8 cellular contexts compared by ENCODE assay signal in the genomic region with DNA sequence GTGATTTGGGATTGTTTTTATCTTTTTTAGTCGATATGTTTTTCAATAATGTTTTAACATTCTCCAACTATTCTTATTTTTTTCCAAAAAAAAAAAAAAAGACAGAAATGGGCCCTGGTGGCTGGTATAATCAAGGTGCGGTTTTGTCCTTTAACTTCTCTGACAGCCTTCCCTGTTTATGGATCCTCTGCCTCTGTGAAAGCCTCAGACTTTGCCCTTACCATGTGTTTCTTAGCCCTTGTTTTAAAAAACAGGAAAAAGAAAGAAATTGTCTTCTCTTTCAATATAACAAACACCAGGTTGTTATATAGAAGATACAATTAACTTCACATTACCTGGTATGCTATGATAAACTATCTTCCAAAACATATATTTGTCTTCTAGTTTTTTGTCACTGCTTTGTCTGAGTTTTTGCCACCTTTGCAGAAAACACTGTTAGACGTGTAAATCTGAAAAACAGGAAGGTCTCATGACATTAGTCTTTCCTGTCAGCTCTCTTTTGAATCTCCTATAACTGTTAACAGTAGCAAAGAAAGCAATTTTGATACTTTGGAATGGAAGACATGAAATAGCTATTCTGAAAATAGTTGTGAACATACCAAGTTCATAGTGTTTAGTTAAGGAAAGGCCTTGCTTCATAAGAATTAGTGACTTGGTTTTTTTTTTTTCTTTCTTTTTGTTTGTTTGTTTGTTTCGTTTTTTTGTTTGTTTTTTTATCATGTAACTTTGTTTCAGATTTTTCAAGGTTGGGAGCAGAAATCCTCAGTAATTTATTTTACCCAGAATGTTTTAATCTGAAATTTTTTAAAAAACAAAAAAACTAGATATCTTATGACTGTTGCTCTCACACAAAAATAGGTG. TPM values are rescaled to one million over a fixed set of nuclear protein-coding genes. Genes with fewer than 3 reads are reported as not detected.
DNase-seq lines count a peak whose midpoint lies in the region; ATAC-seq and TF ChIP-seq lines count a peak whose summit lies in the region.

No MANE protein-coding gene starts in this region.

- no peaks in the 10 kb centered on the region for H3K79me2 ChIP-seq in PC-3 (ENCODE audit: low read length)

- no peak for TF ChIP-seq CTCF in PC-3 (conservative IDR thresholded peaks at IDR 0.05; ENCODE audit: low read depth, low read length)
- no peak for TF ChIP-seq CTCF in colonic mucosa (IDR thresholded peaks at IDR 0.05)
- no peak for TF ChIP-seq CTCF in neutrophil (IDR thresholded peaks at IDR 0.05)

- intact Hi-C loops in PC-3 (cut with micrococcal nuclease) (no loop called here), colonic mucosa (cut with DNase I) (no loop called here)

- peak overlapping the region; percentile 23; the same call in 1 of the 2 replicates for H3K4me2 ChIP-seq in PC-3 (ENCODE audit: low read length)

- POLR2A ChIA-PET in CD8-positive, alpha-beta memory T cell (lab: Charles Lee) = interaction anchor here (0.6 to 8.3 kb wide), 8 partner anchors 9 to 1100 kb away, joined by 3 to 123 read pairs (median 4); a partner anchor contains a TSS
- POLR2A ChIA-PET in PC-3 (lab: Charles Lee; ENCODE audit: unreplicated experiment) = no interaction called here

- peaks cover 83 to 88% (median 87%) of the 10 kb centered on the region in 3 donors for H3K4me1 Mint-ChIP-seq in CD8-positive, alpha-beta memory T cell

- ATAC-seq in PC-3 (no peak), GM19328 (IDR thresholded peaks at IDR 0.05; ENCODE audit: unreplicated experiment) (no peak), HG02588 (IDR thresholded peaks at IDR 0.05; ENCODE audit: unreplicated experiment) (no peak)

- peak in 2 of 5 donors; percentile 43 to 61 for DNase-seq in CD8-positive, alpha-beta memory T cell
- DNase-seq in PC-3 (no peak), colonic mucosa (no peak), amniotic stem cell (lab: John Stamatoyannopoulos, UW) (no peak)
- no peak for DNase-seq in effector CD4-positive, alpha-beta T cell

- peak overlapping the region; percentile 67 to 90 (median 82) for H3K4me3 Mint-ChIP-seq in CD8-positive, alpha-beta memory T cell

- H3K9me2 ChIP-seq in PC-3 (replicated peaks; ENCODE audit: low read length) = no peaks in the 10 kb centered on the region

- H3K27me3 ChIP-seq in CD8-positive, alpha-beta memory T cell (ENCODE audit: insufficient read depth, low read length, poor library complexity, severe bottlenecking) = no peaks in the 10 kb centered on the region
- no peaks in the 10 kb centered on the region for H3K27me3 ChIP-seq in PC-3 (ENCODE audit: low read length)
- H3K27me3 ChIP-seq in colonic mucosa = no peaks in the 10 kb centered on the region
- no peaks in the 10 kb centered on the region for H3K27me3 ChIP-seq in neutrophil

- H3K27ac ChIP-seq in CD8-positive, alpha-beta memory T cell (ENCODE audit: low read depth, low read length) = peak overlapping the region; percentile 55
- 0 out of 2 replicates have a peak overlapping the region, but pooled peaks have one; percentile 4 for H3K27ac ChIP-seq in PC-3 (ENCODE audit: low read length)
- peak overlapping the region; percentile 62 for H3K27ac ChIP-seq in colonic mucosa
- peak overlapping the region; percentile 95 for H3K27ac ChIP-seq in neutrophil

- peaks cover 87% of the 10 kb centered on the region for H3K4me1 ChIP-seq in CD8-positive, alpha-beta memory T cell (ENCODE audit: insufficient read depth, low read length)
- H3K4me1 ChIP-seq in PC-3 (ENCODE audit: insufficient read depth, low read length) = peaks cover 52% of the 10 kb centered on the region
- peaks cover 17% of the 10 kb centered on the region for H3K4me1 ChIP-seq in colonic mucosa
- H3K4me1 ChIP-seq in neutrophil (ENCODE audit: control insufficient read depth in 1 of 2, insufficient read depth in 1 of 2, low read depth in 1 of 2, low read length in 1 of 2) = peaks cover 66 to 73% of the 10 kb centered on the region in 2 experiments

- no peaks in the 10 kb centered on the region for H3K27me3 Mint-ChIP-seq in CD8-positive, alpha-beta memory T cell

- BruUV-seq in PC-3 (replicated peaks; lab: Mats Ljungman, UMichigan) = no TSS peak

- no peak overlapping the region for H3K9ac ChIP-seq in PC-3 (ENCODE audit: low read length)
- H3K9ac ChIP-seq in colonic mucosa (ENCODE audit: low read depth in 2 of 2, low read length in 2 of 2) = peak overlapping the region in 1 of 2 donors; percentile 21

- no peaks in the 10 kb centered on the region for H3K9me3 ChIP-seq in CD8-positive, alpha-beta memory T cell (ENCODE audit: low read length)
- no peaks in the 10 kb centered on the region for H3K9me3 ChIP-seq in PC-3 (ENCODE audit: low read length)
- no peaks in the 10 kb centered on the region for H3K9me3 ChIP-seq in colonic mucosa
- no peaks in the 10 kb centered on the region for H3K9me3 ChIP-seq in neutrophil

- no peaks in the 10 kb centered on the region for H3F3A ChIP-seq in PC-3 (ENCODE audit: low read length, unreplicated experiment)

- CTCF ChIA-PET in CD8-positive, alpha-beta memory T cell (lab: Charles Lee) = interaction anchor here (0.9 to 1.8 kb wide), 6 partner anchors 9 to 168 kb away, joined by 3 to 9 read pairs (median 4); no protein-coding TSS in a partner anchor
- CTCF ChIA-PET in PC-3 (lab: Charles Lee) = no interaction called here

- H3K4me3 ChIP-seq in CD8-positive, alpha-beta memory T cell (ENCODE audit: low read length) = peak overlapping the region; percentile 20
- H3K4me3 ChIP-seq in PC-3 (ENCODE audit: low read length) (no peak overlapping the region), colonic mucosa (no peak overlapping the region), neutrophil (ENCODE audit: low read depth in 1 of 2, low read length in 1 of 2) (peak overlapping the region; percentile 38 to 62)

- no peaks in the 10 kb centered on the region for H3K36me3 ChIP-seq in CD8-positive, alpha-beta memory T cell (ENCODE audit: insufficient read depth, low read length)
- H3K36me3 ChIP-seq in PC-3 (ENCODE audit: low read depth, low read length) (no peaks in the 10 kb centered on the region), colonic mucosa (no peaks in the 10 kb centered on the region), neutrophil (peaks cover 13% of the 10 kb centered on the region)

- H3K27ac Mint-ChIP-seq in CD8-positive, alpha-beta memory T cell = peak overlapping the region; percentile 82 to 99 (median 92)

- H2AFZ ChIP-seq in PC-3 (ENCODE audit: low read length) = no peak overlapping the region

- no peaks in the 10 kb centered on the region for H3K9me3 Mint-ChIP-seq in CD8-positive, alpha-beta memory T cell

- H4K20me1 ChIP-seq in PC-3 (ENCODE audit: low read length) = no peaks in the 10 kb centered on the region

- peaks cover 0 to 33% (median 0%) of the 10 kb centered on the region in 3 donors for H3K36me3 Mint-ChIP-seq in CD8-positive, alpha-beta memory T cell

RNA-seq across cellular contexts. Expression of a gene that starts 31.7 kb away (rescaled TPM):
- 100 to 1,000 TPM; 345 to 372 TPM for total RNA-seq in CD8-positive, alpha-beta memory T cell
- 166 TPM for polyA plus RNA-seq in CD8-positive, alpha-beta memory T cell
- 342 and 498 TPM in 2 replicates for total RNA-seq in PC-3 (2014; rRNA removed)
- total RNA-seq in colonic mucosa = 100 to 1,000 TPM in 1 of 2 donors, 10 to 100 TPM in 1; 66.9 to 182 TPM

RNA-seq across cellular contexts. Expression of a gene that starts 55.1 kb away (rescaled TPM):
- 10 to 100 TPM; 41.0 to 41.4 TPM for total RNA-seq in CD8-positive, alpha-beta memory T cell
- polyA plus RNA-seq in CD8-positive, alpha-beta memory T cell = 49.4 TPM
- total RNA-seq in PC-3 (2014; rRNA removed) (18.8 and 21.8 TPM in 2 replicates), colonic mucosa (10 to 100 TPM; 30.4 to 36.2 TPM)

Comparison
In these comparisons a context has a peak if more than half of its experiments do, and no peak if none do; other contexts are left out.
1. H3K27ac ChIP-seq: peak in every context shown above with its lines; median percentile 95 in neutrophil; 62 in colonic mucosa; 55 in CD8-positive, alpha-beta memory T cell; 4 in PC-3.
2. H3K4me3 ChIP-seq: peak in CD8-positive, alpha-beta memory T cell (single experiment) and neutrophil (2 of 2); none in PC-3 (single experiment) and colonic mucosa (single experiment).